Comparison of ENCODE assay signal across 8 cellular contexts in genomic region chr20:58127731-58128130, GRCh38.
DNase-seq lines count a peak whose midpoint lies in the region; ATAC-seq and TF ChIP-seq lines count a peak whose summit lies in the region.

No MANE protein-coding gene starts in this region.

- H3K9me3 ChIP-seq in CD8-positive, alpha-beta memory T cell (ENCODE audit: low read length) = no peaks in the 10 kb centered on the region

- DNase-seq in D341Med (ENCODE audit: low spot score) (peak; percentile 13), MCF 10A (ENCODE audit: unreplicated experiment) (peak; percentile 99), mesenteric fat pad (ENCODE audit: low spot score) (peak; percentile 43), NCI-H774 (lab: John Stamatoyannopoulos, UW) (no peak)
- DNase-seq in Jurkat, Clone E6-1 (ENCODE audit: low read depth, low spot score) = peak; percentile 30
- no peak for DNase-seq in CD8-positive, alpha-beta memory T cell

- no peaks in the 10 kb centered on the region for H3K36me3 ChIP-seq in CD8-positive, alpha-beta memory T cell (ENCODE audit: insufficient read depth, low read length)

- CTCF ChIA-PET in MCF 10A (lab: Yijun Ruan, JAX) = interaction anchor here (0.5 to 1.8 kb wide), 8 partner anchors 9 to 1033 kb away, joined by 3 to 8 read pairs (median 3); no protein-coding TSS in a partner anchor
- CTCF ChIA-PET in CD8-positive, alpha-beta memory T cell (lab: Charles Lee) = no interaction called here

- no peaks in the 10 kb centered on the region for H3K27me3 Mint-ChIP-seq in MCF 10A (ENCODE audit: insufficient read depth, unreplicated experiment)
- H3K27me3 Mint-ChIP-seq in CD8-positive, alpha-beta memory T cell = peaks cover 41 to 49% of the 10 kb centered on the region in 2 donors

- POLR2A ChIA-PET in MCF 10A (lab: Yijun Ruan, JAX) = interaction anchor here (1.0 to 1.6 kb wide), 5 partner anchors 9 to 62 kb away, joined by 5 to 14 read pairs (median 8); no protein-coding TSS in a partner anchor
- POLR2A ChIA-PET in CD8-positive, alpha-beta memory T cell (lab: Charles Lee) = no interaction called here

- BruUV-seq in MCF 10A (replicated peaks; lab: Mats Ljungman, UMichigan) = no TSS peak

- peak overlapping the region; percentile 18 for H3K27ac Mint-ChIP-seq in MCF 10A (ENCODE audit: low read depth, unreplicated experiment)
- H3K27ac Mint-ChIP-seq in CD8-positive, alpha-beta memory T cell = no peak overlapping the region

- H3K4me3 ChIP-seq in Jurkat, Clone E6-1 (ENCODE audit: low read length) = no peak overlapping the region
- no peak overlapping the region for H3K4me3 ChIP-seq in CD8-positive, alpha-beta memory T cell (ENCODE audit: low read length)

- no peak for ATAC-seq in GM19328 (IDR thresholded peaks at IDR 0.05; ENCODE audit: unreplicated experiment)
- no peak for ATAC-seq in GM21619 (IDR thresholded peaks at IDR 0.05; ENCODE audit: unreplicated experiment)

- H3K9me3 Mint-ChIP-seq in MCF 10A (ENCODE audit: unreplicated experiment) = peaks cover 31% of the 10 kb centered on the region
- peaks cover 5 to 21% (median 16%) of the 10 kb centered on the region in 5 donors for H3K9me3 Mint-ChIP-seq in CD8-positive, alpha-beta memory T cell

- no peak for TF ChIP-seq CTCF in MCF 10A (IDR thresholded peaks at IDR 0.05; ENCODE audit: unreplicated experiment)

- no peak overlapping the region for H3K4me3 Mint-ChIP-seq in MCF 10A (ENCODE audit: unreplicated experiment)
- no peak overlapping the region for H3K4me3 Mint-ChIP-seq in CD8-positive, alpha-beta memory T cell

- no peaks in the 10 kb centered on the region for H3K4me1 ChIP-seq in CD8-positive, alpha-beta memory T cell (ENCODE audit: insufficient read depth, low read length)

- intact Hi-C loops in MCF 10A (cut with micrococcal nuclease) = loop anchor here (2.0 kb wide), 1 partner anchor 15 kb away; no protein-coding TSS in a partner anchor

- no peak overlapping the region for H3K27ac ChIP-seq in CD8-positive, alpha-beta memory T cell (ENCODE audit: low read depth, low read length)

- H3K36me3 Mint-ChIP-seq in MCF 10A (ENCODE audit: insufficient read depth, unreplicated experiment) = no peaks in the 10 kb centered on the region
- H3K36me3 Mint-ChIP-seq in CD8-positive, alpha-beta memory T cell = no peaks in the 10 kb centered on the region

- peaks cover 7% of the 10 kb centered on the region for H3K27me3 ChIP-seq in CD8-positive, alpha-beta memory T cell (ENCODE audit: insufficient read depth, low read length, poor library complexity, severe bottlenecking)

- peaks cover 32% of the 10 kb centered on the region for H3K4me1 Mint-ChIP-seq in MCF 10A (ENCODE audit: insufficient read depth, unreplicated experiment)
- H3K4me1 Mint-ChIP-seq in CD8-positive, alpha-beta memory T cell = peaks cover 0 to 8% (median 2%) of the 10 kb centered on the region in 3 donors

Comparison
In these comparisons a context has a peak if more than half of its experiments do, and no peak if none do; other contexts are left out.
1. DNase-seq: peak in D341Med (single experiment), Jurkat, Clone E6-1 (single experiment), MCF 10A (single experiment) and mesenteric fat pad (single experiment); none in NCI-H774 (single experiment) and CD8-positive, alpha-beta memory T cell (0 of 5).